In genomic region chrX:115522955-115523354, GRCh38 we compare ENCODE assay signal across 20 cellular contexts. TPM values are rescaled to one million over a fixed set of nuclear protein-coding genes. Genes with fewer than 3 reads are reported as not detected.
DNase-seq lines count a peak whose midpoint lies in the region; ATAC-seq, FAIRE-seq and TF ChIP-seq lines count a peak whose summit lies in the region.
"Had no signal": no experiment of that assay in that cellular context is flagged by ENCODE, and none has a peak within 500 bp of the region (broad histone marks: within the 10 kb centered on the region; RNA-seq: fewer than 3 reads in every experiment).

No MANE protein-coding gene starts in this region.

- CTCF ChIA-PET in A549 (lab: Yijun Ruan, JAX) (no interaction called here), HEK293T (lab: Yijun Ruan, JAX) (interaction anchor here (0.6 kb wide), 1 partner anchor 104 kb away, joined by 3 read pairs; no protein-coding TSS in a partner anchor)

- peak; percentile 13 for FAIRE-seq in A549 (lab: Jason Lieb, UNC)
- peak; percentile 9 for FAIRE-seq in GM18507 (lab: Jason Lieb, UNC)
- FAIRE-seq: D721Med, GM12891, H1 had no signal

- H3K4me3 ChIP-seq in A549: no peak overlapping the region
- H3K4me3 ChIP-seq: GM23248 had no signal

- ATAC-seq in A549: no peak
- ATAC-seq: CD8-positive, alpha-beta T cell had no signal

- no peak for DNase-seq in A549 (ENCODE audit: low read depth in 1 of 2, low spot score in 1 of 2)
- no peak for DNase-seq in GM18507 (ENCODE audit: extremely low spot score, insufficient read length, low read depth)
- DNase-seq in HEK293T (ENCODE audit: extremely low spot score): no peak
- DNase-seq in dermis blood vessel endothelial cell: no peak
- no peak for DNase-seq in DMS79 treated with DMSO at 0.1 percent for 48 hours (lab: John Stamatoyannopoulos, UW)
- no peak for DNase-seq in NCI-H524 treated with DMSO at 0.1 percent for 48 hours (lab: John Stamatoyannopoulos, UW)
- DNase-seq: 8988T; CD4-positive, CD25-positive, alpha-beta regulatory T cell; CD8-positive, alpha-beta T cell; DMS 273 treated with DMSO at 0.1 percent for 48 hours; DMS79; GF-D8; GM23248; H7; HCEC 1CT; HFFc6 had no signal

- no peak overlapping the region for H3K4me2 ChIP-seq in A549

- TF ChIP-seq RAD21 in A549 (conservative IDR thresholded peaks at IDR 0.05 in 1 of 2, IDR thresholded peaks at IDR 0.05 in 1 of 2): no peak

- no peak for TF ChIP-seq EP300 in A549 (IDR thresholded peaks at IDR 0.05)

- no peak for TF ChIP-seq CTCF in A549 (IDR thresholded peaks at IDR 0.05)

- no peaks in the 10 kb centered on the region for H3K9me3 ChIP-seq in A549

- no peak overlapping the region for H3K27ac ChIP-seq in A549
- H3K27ac ChIP-seq: C4-2B, GM23248 had no signal

- no peaks in the 10 kb centered on the region for H3K4me1 ChIP-seq in A549

- no peak for TF ChIP-seq POLR2A in A549 (IDR thresholded peaks at IDR 0.05; ENCODE audit: low read length)

- POLR2A ChIA-PET in A549 (lab: Yijun Ruan, JAX) (no interaction called here), HEK293T (lab: Yijun Ruan, JAX) (no interaction called here)

TF ChIP-seq in A549, 52 proteins besides CTCF, POLR2A, EP300 and RAD21:
- no peak for TF ChIP-seq BCL3 (IDR thresholded peaks at IDR 0.05)
- TF ChIP-seq HOXB13 (CRISPR knock-in tag; IDR thresholded peaks at IDR 0.05; ENCODE audit: low read depth): no peak
- TF ChIP-seq RNF2 (IDR thresholded peaks at IDR 0.05; ENCODE audit: borderline replicate concordance, low read depth): no peak
- TF ChIP-seq PHF8 (IDR thresholded peaks at IDR 0.05; ENCODE audit: borderline replicate concordance, low read depth): no peak

TF ChIP-seq in HEK293T, 16 proteins besides CTCF, POLR2A, EP300 and RAD21:
- peak; percentile 72 for TF ChIP-seq PKNOX1 (IDR thresholded peaks at IDR 0.05)
- no peak for TF ChIP-seq FOXM1 (IDR thresholded peaks at IDR 0.05; ENCODE audit: borderline replicate concordance)
- no peak for TF ChIP-seq FOXA1 (IDR thresholded peaks at IDR 0.05)
- TF ChIP-seq CTBP1 (IDR thresholded peaks at IDR 0.05; ENCODE audit: borderline replicate concordance): peak; percentile 34; the same call in 1 of the 2 replicates
- no peak for TF ChIP-seq NFRKB (IDR thresholded peaks at IDR 0.05)
- no peak for TF ChIP-seq TARDBP (IDR thresholded peaks at IDR 0.05)
- TF ChIP-seq L3MBTL2 (conservative IDR thresholded peaks at IDR 0.05): no peak
- TF ChIP-seq BHLHE40 (IDR thresholded peaks at IDR 0.05; ENCODE audit: borderline replicate concordance): no peak
- TF ChIP-seq ARNT (IDR thresholded peaks at IDR 0.05): no peak
- 0 out of 2 replicates have a peak, but pooled peaks have one; percentile 37 for TF ChIP-seq ZNF384 (IDR thresholded peaks at IDR 0.05)
- TF ChIP-seq HDGF (IDR thresholded peaks at IDR 0.05; ENCODE audit: borderline replicate concordance): no peak
- no peak for TF ChIP-seq FOXK2 (IDR thresholded peaks at IDR 0.05)

RNA-seq across cellular contexts. Expression of gene PLS3, which starts 38.0 kb away (rescaled TPM):
- polyA plus RNA-seq in A549 (2011; rRNA removed) (411 and 437 TPM in 2 replicates), A549 (2017; fragmentation: RNase III; extraction: RNeasy Plus Mini Kit Qiagen cat#74134 plus additional on column Dnase treatment) (303 to 305 TPM (median 303 TPM) in 3 replicates)
- polyA plus RNA-seq in A549 (2012; cell fraction: cytosol; rRNA removed): 92.7 and 94.3 TPM in 2 replicates
- 44.4 and 70.5 TPM in 2 replicates for polyA plus RNA-seq in A549 (2012; cell fraction: nucleus; rRNA removed)
- polyA minus RNA-seq in A549 (2011; rRNA and poly(A)+ RNA removed): 75.5 and 78.3 TPM in 2 replicates
- 530 and 538 TPM in 2 replicates for total RNA-seq in dermis blood vessel endothelial cell
- total RNA-seq: CD8-positive, alpha-beta T cell had no signal
